1 cellular context compared by ENCODE assay signal in the genomic region with DNA sequence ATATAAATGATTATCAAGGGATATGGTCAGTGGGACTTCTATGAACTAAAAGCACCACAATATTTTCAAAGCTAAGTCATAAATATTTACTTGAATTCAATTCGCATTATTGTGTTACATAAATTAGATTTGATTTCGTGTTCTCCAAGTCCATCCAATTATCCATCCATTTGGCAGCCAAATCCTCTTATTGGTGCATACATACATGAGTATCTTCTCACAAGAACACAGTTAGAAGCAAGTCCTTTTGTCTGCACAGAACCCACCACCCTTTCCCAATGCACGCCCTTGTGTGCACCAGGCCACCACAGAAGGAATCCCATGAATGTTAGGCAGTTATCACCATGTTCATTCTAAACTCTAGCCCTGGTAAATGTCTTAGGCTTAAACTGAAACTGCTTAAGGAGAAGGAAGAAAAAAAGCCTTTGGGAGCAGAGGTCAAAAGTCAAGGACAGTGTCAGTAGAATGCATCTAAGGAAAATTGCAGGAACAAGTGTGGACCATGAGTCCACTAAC.
TF ChIP-seq lines count a peak whose summit lies in the region.

No MANE protein-coding gene starts in this region.

TF ChIP-seq in SK-N-SH, 30 proteins besides CTCF, POLR2A, EP300 and RAD21 (continued from another document):
- TF ChIP-seq TAF1 (IDR thresholded peaks at IDR 0.05; ENCODE audit: borderline replicate concordance, low read depth, low read length): no peak
- TF ChIP-seq YY1 (IDR thresholded peaks at IDR 0.05; ENCODE audit: low read depth): no peak
- TF ChIP-seq TEAD4 (IDR thresholded peaks at IDR 0.05; ENCODE audit: borderline replicate concordance, insufficient read depth): no peak
- no peak for TF ChIP-seq TCF12 (IDR thresholded peaks at IDR 0.05)
- no peak for TF ChIP-seq RXRA (IDR thresholded peaks at IDR 0.05; ENCODE audit: borderline replicate concordance, low read depth)
- TF ChIP-seq MXI1 (IDR thresholded peaks at IDR 0.05; ENCODE audit: low read depth, low read length): no peak
- TF ChIP-seq, protein P1, sequence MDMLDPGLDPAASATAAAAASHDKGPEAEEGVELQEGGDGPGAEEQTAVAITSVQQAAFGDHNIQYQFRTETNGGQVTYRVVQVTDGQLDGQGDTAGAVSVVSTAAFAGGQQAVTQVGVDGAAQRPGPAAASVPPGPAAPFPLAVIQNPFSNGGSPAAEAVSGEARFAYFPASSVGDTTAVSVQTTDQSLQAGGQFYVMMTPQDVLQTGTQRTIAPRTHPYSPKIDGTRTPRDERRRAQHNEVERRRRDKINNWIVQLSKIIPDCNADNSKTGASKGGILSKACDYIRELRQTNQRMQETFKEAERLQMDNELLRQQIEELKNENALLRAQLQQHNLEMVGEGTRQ (IDR thresholded peaks at IDR 0.05; ENCODE audit: borderline replicate concordance, low read depth, low read length): no peak
- TF ChIP-seq, protein P2, sequence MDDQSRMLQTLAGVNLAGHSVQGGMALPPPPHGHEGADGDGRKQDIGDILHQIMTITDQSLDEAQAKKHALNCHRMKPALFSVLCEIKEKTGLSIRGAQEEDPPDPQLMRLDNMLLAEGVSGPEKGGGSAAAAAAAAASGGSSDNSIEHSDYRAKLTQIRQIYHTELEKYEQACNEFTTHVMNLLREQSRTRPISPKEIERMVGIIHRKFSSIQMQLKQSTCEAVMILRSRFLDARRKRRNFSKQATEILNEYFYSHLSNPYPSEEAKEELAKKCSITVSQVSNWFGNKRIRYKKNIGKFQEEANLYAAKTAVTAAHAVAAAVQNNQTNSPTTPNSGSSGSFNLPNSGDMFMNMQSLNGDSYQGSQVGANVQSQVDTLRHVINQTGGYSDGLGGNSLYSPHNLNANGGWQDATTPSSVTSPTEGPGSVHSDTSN (IDR thresholded peaks at IDR 0.05): no peak
- no peak for TF ChIP-seq JUND (IDR thresholded peaks at IDR 0.05)
- no peak for TF ChIP-seq ELF1 (IDR thresholded peaks at IDR 0.05)
- TF ChIP-seq FOSL2 (IDR thresholded peaks at IDR 0.05; ENCODE audit: borderline replicate concordance, low read depth): no peak
- no peak for TF ChIP-seq MAX (IDR thresholded peaks at IDR 0.05; ENCODE audit: low read depth)
- no peak for TF ChIP-seq EZH2phosphoT487 (IDR thresholded peaks at IDR 0.05; ENCODE audit: borderline replicate concordance, low read depth)
- no peak for TF ChIP-seq NFIC (IDR thresholded peaks at IDR 0.05; ENCODE audit: borderline replicate concordance)
